ENCODE assay signal across 27 cellular contexts in the genomic region with DNA sequence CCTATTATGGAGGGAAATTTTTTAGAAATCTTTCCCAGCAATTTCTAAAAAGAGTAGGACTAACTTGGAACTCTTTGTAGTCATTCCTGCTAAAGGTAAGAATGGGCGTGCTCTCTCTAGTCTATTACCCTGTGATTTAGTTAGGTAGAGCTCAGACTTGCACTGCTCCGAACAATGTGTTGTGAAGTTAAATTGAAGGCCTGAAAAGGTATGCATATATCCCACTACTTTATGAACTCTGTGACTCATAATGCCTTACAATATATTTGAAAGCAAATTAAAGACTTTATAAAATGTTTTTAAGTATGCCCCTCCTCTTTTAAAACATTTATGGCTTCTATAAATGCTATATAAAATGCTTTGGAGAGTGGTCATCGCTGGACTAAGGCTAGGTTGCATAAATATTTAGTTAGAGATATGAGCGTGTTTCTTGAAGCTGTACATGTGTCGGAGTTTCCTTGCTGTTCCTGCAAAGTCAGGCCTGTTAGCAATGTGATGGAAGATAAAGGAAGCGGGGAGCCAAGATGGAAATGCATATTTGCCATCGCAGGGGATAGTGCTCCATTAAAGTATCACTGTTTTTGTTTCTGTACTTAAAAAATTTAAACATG.
"Had no signal": no experiment of that assay in that cellular context is flagged by ENCODE, and none has a peak within 500 bp of the region (broad histone marks: within the 10 kb centered on the region; RNA-seq: fewer than 3 reads in every experiment).

No MANE protein-coding gene starts in this region.

- H3K4me1 ChIP-seq: colonic mucosa, foreskin keratinocyte, prostate gland, thyroid gland, uterus had no signal

- H3K36me3 Mint-ChIP-seq: naive B cell; natural killer cell treated with Interleukin-12 subunit alpha and Interleukin-12 subunit beta and Interleukin-15 and Interleukin-18, amount 100 ng/mL, for 72 hours; stimulated activated effector memory CD8-positive, alpha-beta T cell treated with anti-CD3 and anti-CD28 coated beads, Interleukin-12 subunit alpha, Interleukin-12 subunit beta, amount 100 ng/mL, for 72 hours had no signal

- H3K9me3 Mint-ChIP-seq: dendritic cell treated with granulocyte-macrophage colony-stimulating factor and Interleukin-4, amounts not matched to agents 40 ng/mL and 50 ng/mL, for 4 days; endodermal cell; natural killer cell treated with Interleukin-12 subunit alpha and Interleukin-12 subunit beta and Interleukin-15 and Interleukin-18, amount 100 ng/mL, for 72 hours; stimulated activated effector memory CD8-positive, alpha-beta T cell treated with anti-CD3 and anti-CD28 coated beads, Interleukin-12 subunit alpha, Interleukin-12 subunit beta, amount 100 ng/mL, for 72 hours had no signal

- H3K36me3 ChIP-seq: colonic mucosa, gastroesophageal sphincter, heart left ventricle, lower lobe of right lung, prostate gland, sigmoid colon, stomach, thyroid gland, upper lobe of left lung, uterus had no signal

- H3K9me3 ChIP-seq: colonic mucosa, gastroesophageal sphincter, heart left ventricle, lower lobe of right lung, prostate gland, sigmoid colon, stomach, thyroid gland, upper lobe of left lung, uterus had no signal

- H3K4me3 Mint-ChIP-seq: dendritic cell treated with granulocyte-macrophage colony-stimulating factor and Interleukin-4, amounts not matched to agents 40 ng/mL and 50 ng/mL, for 4 days; endodermal cell; naive B cell; natural killer cell treated with Interleukin-12 subunit alpha and Interleukin-12 subunit beta and Interleukin-15 and Interleukin-18, amount 100 ng/mL, for 72 hours; stimulated activated effector memory CD8-positive, alpha-beta T cell treated with anti-CD3 and anti-CD28 coated beads, Interleukin-12 subunit alpha, Interleukin-12 subunit beta, amount 100 ng/mL, for 72 hours had no signal

- H3K27me3 Mint-ChIP-seq: dendritic cell treated with granulocyte-macrophage colony-stimulating factor and Interleukin-4, amounts not matched to agents 40 ng/mL and 50 ng/mL, for 4 days; natural killer cell treated with Interleukin-12 subunit alpha and Interleukin-12 subunit beta and Interleukin-15 and Interleukin-18, amount 100 ng/mL, for 72 hours had no signal

- H3K27ac ChIP-seq: colonic mucosa, epithelial cell of prostate, foreskin keratinocyte, gastroesophageal sphincter, heart left ventricle, lower lobe of right lung, prostate gland, sigmoid colon, stomach, thyroid gland, upper lobe of left lung, uterus had no signal

- H3K27ac Mint-ChIP-seq: dendritic cell treated with granulocyte-macrophage colony-stimulating factor and Interleukin-4, amounts not matched to agents 40 ng/mL and 50 ng/mL, for 4 days; endodermal cell; naive B cell; natural killer cell treated with Interleukin-12 subunit alpha and Interleukin-12 subunit beta and Interleukin-15 and Interleukin-18, amount 100 ng/mL, for 72 hours; stimulated activated effector memory CD8-positive, alpha-beta T cell treated with anti-CD3 and anti-CD28 coated beads, Interleukin-12 subunit alpha, Interleukin-12 subunit beta, amount 100 ng/mL, for 72 hours had no signal

- ATAC-seq: esophagus mucosa; foreskin keratinocyte; gastroesophageal sphincter; heart left ventricle; left cardiac atrium; left ventricle myocardium superior; lower lobe of right lung; natural killer cell treated with Interleukin-12 subunit alpha and Interleukin-12 subunit beta and Interleukin-15 and Interleukin-18, amount 100 ng/mL, for 72 hours; stimulated activated effector memory CD8-positive, alpha-beta T cell treated with anti-CD3 and anti-CD28 coated beads, Interleukin-12 subunit alpha, Interleukin-12 subunit beta, amount 100 ng/mL, for 72 hours had no signal

- H3K4me1 Mint-ChIP-seq: naive B cell; stimulated activated effector memory CD8-positive, alpha-beta T cell treated with anti-CD3 and anti-CD28 coated beads, Interleukin-12 subunit alpha, Interleukin-12 subunit beta, amount 100 ng/mL, for 72 hours had no signal

- DNase-seq: colonic mucosa; effector CD8-positive, alpha-beta T cell; endodermal cell; foreskin keratinocyte; heart left ventricle; hippocampal formation; left cardiac atrium; left ventricle myocardium superior; lower lobe of right lung; naive B cell; nucleus accumbens; right cardiac atrium; sigmoid colon; stimulated activated CD4-positive, alpha-beta T cell treated with anti-CD3 and anti-CD28 coated beads, Interleukin-2, amount 100 ng/mL, for 24 hours; stimulated activated CD4-positive, alpha-beta T cell treated with anti-CD3 and anti-CD28 coated beads, Interleukin-4, amount 100 ng/mL, for 24 hours; stimulated activated naive CD4-positive, alpha-beta T cell treated with Interleukin-2 at 50 U/mL for 16 hours; stomach; thyroid gland; upper lobe of left lung; uterus had no signal

- H3K27me3 ChIP-seq: colonic mucosa, gastroesophageal sphincter, heart left ventricle, sigmoid colon, stomach, thyroid gland, upper lobe of left lung, uterus had no signal

- H3K4me3 ChIP-seq: colonic mucosa, gastroesophageal sphincter, heart left ventricle, lower lobe of right lung, prostate gland, sigmoid colon, stomach, thyroid gland, upper lobe of left lung, uterus had no signal
